Comparison of ENCODE assay signal across 8 cellular contexts in the genomic region with DNA sequence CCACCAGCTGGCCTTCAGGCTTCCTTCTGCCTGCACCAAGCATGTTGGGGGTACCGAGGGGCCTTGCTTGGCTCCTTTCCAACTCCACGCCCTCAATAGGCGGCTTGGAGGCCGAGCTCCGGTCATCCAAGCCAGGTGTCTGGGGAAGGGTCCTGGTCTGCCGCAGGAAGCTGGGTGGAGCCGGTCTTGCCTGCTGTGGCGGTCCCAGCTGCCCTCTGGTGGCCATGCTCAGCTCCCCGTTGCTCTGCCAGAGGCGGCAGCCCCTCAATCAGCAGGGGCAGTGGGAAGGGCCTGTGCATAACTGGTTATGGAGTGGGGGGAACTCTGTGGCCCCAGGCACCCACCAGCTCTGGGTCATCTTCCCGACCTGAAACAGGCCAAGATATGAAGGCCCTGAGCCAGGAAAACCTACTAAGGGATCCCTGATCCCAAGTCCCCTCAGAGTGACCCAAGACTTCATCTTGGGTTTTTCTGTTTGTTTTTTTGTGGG. TPM values are rescaled to one million over a fixed set of nuclear protein-coding genes. Genes with fewer than 3 reads are reported as not detected.
DNase-seq lines count a peak whose midpoint lies in the region; ATAC-seq and TF ChIP-seq lines count a peak whose summit lies in the region.

No MANE protein-coding gene starts in this region.

- no peak overlapping the region for H3K4me3 Mint-ChIP-seq in activated T-cell treated with anti-CD3 and anti-CD28 coated beads, Interleukin-2, amount 50 U/mL, for 24 hours
- H3K4me3 Mint-ChIP-seq in T-helper 17 cell: no peak overlapping the region

- no peak for TF ChIP-seq POLR2A in sigmoid colon (IDR thresholded peaks at IDR 0.05)

- H3K36me3 ChIP-seq in heart right ventricle (no peaks in the 10 kb centered on the region), sigmoid colon (no peaks in the 10 kb centered on the region)

- ATAC-seq in heart right ventricle (peak; percentile 22 to 74 (median 56)), HG03520 (IDR thresholded peaks at IDR 0.05; ENCODE audit: unreplicated experiment) (no peak), T-helper 17 cell (no peak)
- ATAC-seq in activated CD4-positive, CD25-positive, alpha-beta regulatory T cell treated with anti-CD3 and anti-CD28 coated beads, Interleukin-2, amount 50 U/mL, for 24 hours: no peak

- no peak overlapping the region for H3K27ac ChIP-seq in heart right ventricle
- no peak overlapping the region for H3K27ac ChIP-seq in sigmoid colon

- H3K27me3 ChIP-seq in heart right ventricle (peaks cover 0 to 26% (median 0%) of the 10 kb centered on the region in 7 donors), sigmoid colon (no peaks in the 10 kb centered on the region)

- H3K4me1 Mint-ChIP-seq in activated T-cell treated with anti-CD3 and anti-CD28 coated beads, Interleukin-2, amount 50 U/mL, for 24 hours (ENCODE audit: low read depth): peaks cover 8% of the 10 kb centered on the region
- peaks cover 6% of the 10 kb centered on the region for H3K4me1 Mint-ChIP-seq in T-helper 17 cell

- DNase-seq in CMK (ENCODE audit: low read depth) (peak; percentile 33), heart right ventricle (peak; percentile 66 to 76), sigmoid colon (peak; percentile 85), T-helper 17 cell (no peak)
- DNase-seq in activated T-cell treated with anti-CD3 and anti-CD28 coated beads, Interleukin-2, amount 50 U/mL, for 24 hours: peak; percentile 48

- TF ChIP-seq EP300 in Ishikawa (IDR thresholded peaks at IDR 0.05; ENCODE audit: borderline replicate concordance): no peak
- TF ChIP-seq EP300 in sigmoid colon (IDR thresholded peaks at IDR 0.05): no peak

- H3K9me3 Mint-ChIP-seq in activated T-cell treated with anti-CD3 and anti-CD28 coated beads, Interleukin-2, amount 50 U/mL, for 24 hours: no peaks in the 10 kb centered on the region

- intact Hi-C loops in heart right ventricle (cut with DNase I) (loop anchor here in 9 of 10 donors (1.0 to 2.0 kb wide), 2 partner anchors 43 kb away; no protein-coding TSS in a partner anchor), sigmoid colon (cut with DNase I) (loop anchor here (1.0 kb wide), 1 partner anchor 43 kb away; no protein-coding TSS in a partner anchor)

- peak; percentile 60 for TF ChIP-seq RAD21 in Ishikawa (IDR thresholded peaks at IDR 0.05; ENCODE audit: low read depth)

- peaks cover 16% of the 10 kb centered on the region for H3K27me3 Mint-ChIP-seq in activated T-cell treated with anti-CD3 and anti-CD28 coated beads, Interleukin-2, amount 50 U/mL, for 24 hours
- H3K27me3 Mint-ChIP-seq in T-helper 17 cell: peaks cover 6% of the 10 kb centered on the region

- no peaks in the 10 kb centered on the region for H3K36me3 Mint-ChIP-seq in activated T-cell treated with anti-CD3 and anti-CD28 coated beads, Interleukin-2, amount 50 U/mL, for 24 hours (ENCODE audit: low read depth)
- no peaks in the 10 kb centered on the region for H3K36me3 Mint-ChIP-seq in T-helper 17 cell (ENCODE audit: low read depth)

- H3K4me3 ChIP-seq in heart right ventricle (no peak overlapping the region), sigmoid colon (no peak overlapping the region)

- H3K27ac Mint-ChIP-seq in activated T-cell treated with anti-CD3 and anti-CD28 coated beads, Interleukin-2, amount 50 U/mL, for 24 hours: no peak overlapping the region
- H3K27ac Mint-ChIP-seq in T-helper 17 cell: no peak overlapping the region

- no peaks in the 10 kb centered on the region for H3K9me3 ChIP-seq in heart right ventricle
- no peaks in the 10 kb centered on the region for H3K9me3 ChIP-seq in sigmoid colon
- H3K9me3 ChIP-seq in T-helper 17 cell (ENCODE audit: control insufficient read depth, low read length, poor library complexity, severe bottlenecking): no peaks in the 10 kb centered on the region

- WGBS in heart right ventricle, 2 donors: 3 to 8% methylated on average over 11 of the region's 11 CpGs
- WGBS in sigmoid colon, 2 donors: 24 to 52% methylated on average over 11 of the region's 11 CpGs

- TF ChIP-seq CTCF in heart right ventricle (IDR thresholded peaks at IDR 0.05) (peak; percentile 73 to 96 (median 90)), sigmoid colon (IDR thresholded peaks at IDR 0.05) (peak; percentile 74 to 96 (median 88))

- peaks cover 5 to 54% (median 27%) of the 10 kb centered on the region in 9 donors for H3K4me1 ChIP-seq in heart right ventricle
- peaks cover 0 to 30% (median 21%) of the 10 kb centered on the region in 4 donors for H3K4me1 ChIP-seq in sigmoid colon

TF ChIP-seq in Ishikawa, 13 proteins besides CTCF, POLR2A, EP300 and RAD21:
- TF ChIP-seq CEBPB (IDR thresholded peaks at IDR 0.05) (no peak), CREB1 (IDR thresholded peaks at IDR 0.05; ENCODE audit: low read depth) (no peak)

RNA-seq across cellular contexts. Expression of gene ARVCF, which starts 3.2 kb away (rescaled TPM):
- total RNA-seq in heart right ventricle: 10 to 100 TPM; 22.2 to 53.5 (median 32.1) TPM
- polyA plus RNA-seq in heart right ventricle: 10 to 100 TPM; 26.8 to 58.9 TPM
- 10 to 100 TPM; 14.6 to 33.8 (median 24.5) TPM for total RNA-seq in sigmoid colon
- polyA plus RNA-seq in sigmoid colon: 10 to 100 TPM in 1 of 3 donors, 1 to 10 TPM in 2; 3.9 to 13.3 (median 6.0) TPM
- total RNA-seq in T-helper 17 cell: 1 to 10 TPM; 1.3 to 2.8 TPM

RNA-seq across cellular contexts. Expression of gene TANGO2, which starts 7.5 kb away (rescaled TPM):
- total RNA-seq in heart right ventricle (100 to 1,000 TPM in 3 of 10 donors, 10 to 100 TPM in 7; 51.6 to 139 (median 94.2) TPM), sigmoid colon (10 to 100 TPM; 24.2 to 36.6 (median 31.9) TPM), T-helper 17 cell (10 to 100 TPM; 31.7 to 44.3 TPM)
- polyA plus RNA-seq in heart right ventricle (10 to 100 TPM; 34.1 to 65.8 TPM), sigmoid colon (10 to 100 TPM; 27.0 to 46.2 (median 27.8) TPM)

Comparison
In these comparisons a context has a peak if more than half of its experiments do, and no peak if none do; other contexts are left out.
1. DNase-seq: peak in CMK (single experiment), activated T-cell treated with anti-CD3 and anti-CD28 coated beads, Interleukin-2, amount 50 U/mL, for 24 hours (single experiment), heart right ventricle (2 of 2) and sigmoid colon (single experiment); none in T-helper 17 cell (0 of 3).
2. ATAC-seq: peak in heart right ventricle (8 of 8); none in activated CD4-positive, CD25-positive, alpha-beta regulatory T cell treated with anti-CD3 and anti-CD28 coated beads, Interleukin-2, amount 50 U/mL, for 24 hours (0 of 2), HG03520 (single experiment) and T-helper 17 cell (single experiment).
3. RNA of gene ARVCF, which starts 3.2 kb away (total RNA-seq): 22.2 to 53.5 TPM in heart right ventricle and 14.6 to 33.8 TPM in sigmoid colon; 1.3 to 2.8 TPM in T-helper 17 cell; every median in the first group is over 4 times any median in the second.